20 cellular contexts compared by ENCODE assay signal in the genomic region with DNA sequence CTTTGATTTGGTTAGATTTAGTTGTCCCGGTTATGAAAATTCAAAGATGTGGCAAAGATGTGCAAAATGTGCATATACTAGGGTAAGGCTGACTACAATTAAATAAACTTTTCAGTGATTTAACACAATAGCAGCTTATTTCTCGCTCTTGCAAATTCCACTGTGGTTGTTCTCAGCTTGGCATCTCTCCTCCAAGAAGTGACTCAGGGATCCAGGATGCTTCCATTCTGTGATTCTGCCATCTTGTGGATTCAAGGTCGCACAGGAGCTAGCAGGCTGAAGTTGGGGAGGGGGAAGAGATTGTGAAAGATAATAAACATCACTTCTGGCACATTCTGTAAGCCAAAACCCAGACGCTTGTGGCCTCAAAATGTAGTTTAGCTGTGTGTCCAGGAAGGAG.
"Had no signal": no experiment of that assay in that cellular context is flagged by ENCODE, and none has a peak within 500 bp of the region (broad histone marks: within the 10 kb centered on the region; RNA-seq: fewer than 3 reads in every experiment).

No MANE protein-coding gene starts in this region.

- H3K27ac Mint-ChIP-seq: activated CD4-positive, alpha-beta memory T cell treated with anti-CD3 and anti-CD28 coated beads, Interleukin-2, amount 10 ng/mL, durations not matched to agents 7 days and 5 days; activated CD4-positive, alpha-beta T cell treated with anti-CD3 and anti-CD28 coated beads, Interleukin-2, amount 10 ng/mL, durations not matched to agents 24 days and 14 days; brain; nephron progenitor cell; stimulated activated naive CD8-positive, alpha-beta T cell treated with anti-CD3 and anti-CD28 coated beads, Interleukin-15, Interleukin-2, amounts not matched to agents 100 ng/mL and 50 ng/mL, for 24 hours had no signal

- H3K4me3 Mint-ChIP-seq: activated CD4-positive, alpha-beta memory T cell treated with anti-CD3 and anti-CD28 coated beads, Interleukin-2, amount 10 ng/mL, durations not matched to agents 7 days and 5 days; activated CD4-positive, alpha-beta T cell treated with anti-CD3 and anti-CD28 coated beads, Interleukin-2, amount 10 ng/mL, durations not matched to agents 24 days and 14 days; brain; nephron progenitor cell; stimulated activated naive CD8-positive, alpha-beta T cell treated with anti-CD3 and anti-CD28 coated beads, Interleukin-15, Interleukin-2, amounts not matched to agents 100 ng/mL and 50 ng/mL, for 24 hours had no signal

- H3K36me3 ChIP-seq: gastrocnemius medialis, pancreas had no signal

- ATAC-seq: activated CD4-positive, CD25-positive, alpha-beta regulatory T cell treated with anti-CD3 and anti-CD28 coated beads, Interleukin-2, amount 50 U/mL, for 24 hours; esophagus mucosa; gastrocnemius medialis; left ventricle myocardium superior; pancreas; right cardiac atrium had no signal

- H3K27me3 ChIP-seq: gastrocnemius medialis, pancreas, tibial artery had no signal

- H3K9me3 ChIP-seq: gastrocnemius medialis, pancreas, tibial artery had no signal

- DNase-seq: activated CD4-positive, alpha-beta memory T cell treated with anti-CD3 and anti-CD28 coated beads, Interleukin-2, amount 10 ng/mL, durations not matched to agents 7 days and 5 days; activated CD4-positive, alpha-beta T cell treated with anti-CD3 and anti-CD28 coated beads, Interleukin-2, amount 10 ng/mL, durations not matched to agents 24 days and 14 days; amygdala; caudate nucleus; dermis blood vessel endothelial cell; effector memory CD4-positive, alpha-beta T cell; gastrocnemius medialis; hippocampal formation; left ventricle myocardium superior; nephron progenitor cell; pancreas; right cardiac atrium; stimulated activated CD4-positive, alpha-beta T cell treated with anti-CD3 and anti-CD28 coated beads, Interleukin-12 subunit alpha, Interleukin-12 subunit beta, amount 100 ng/mL, for 4 hours; stimulated activated CD4-positive, alpha-beta T cell treated with anti-CD3 and anti-CD28 coated beads, Interleukin-4, amount 100 ng/mL, for 4 hours; tibial artery had no signal

- H3K27me3 Mint-ChIP-seq: activated CD4-positive, alpha-beta memory T cell treated with anti-CD3 and anti-CD28 coated beads, Interleukin-2, amount 10 ng/mL, durations not matched to agents 7 days and 5 days; activated CD4-positive, alpha-beta T cell treated with anti-CD3 and anti-CD28 coated beads, Interleukin-2, amount 10 ng/mL, durations not matched to agents 24 days and 14 days; stimulated activated naive CD8-positive, alpha-beta T cell treated with anti-CD3 and anti-CD28 coated beads, Interleukin-15, Interleukin-2, amounts not matched to agents 100 ng/mL and 50 ng/mL, for 24 hours had no signal

- H3K4me1 ChIP-seq: gastrocnemius medialis, pancreas had no signal

- H3K4me3 ChIP-seq: gastrocnemius medialis, pancreas, tibial artery had no signal

- H3K27ac ChIP-seq: gastrocnemius medialis, pancreas, tibial artery, VCaP had no signal
